Comparison of ENCODE assay signal across 1 cellular context in genomic region chr21:33491373-33492102, GRCh38.
A peak's percentile ranks its signal among the peaks of the same experiment; 100 is the strongest.
TF ChIP-seq lines count a peak whose summit lies in the region.

TSS of gene DNAJC28 (minus strand) at chr21:33491716. CDS start at chr21:33489393, 2,323 bp downstream.

TF ChIP-seq in HEK293, 187 proteins besides CTCF, POLR2A, EP300 and RAD21 (continued from another document and continues in another):
- no peak for TF ChIP-seq ZFP37 (tag by site-specific recombination; IDR thresholded peaks at IDR 0.05)
- no peak for TF ChIP-seq ZNF404 (tag by site-specific recombination; IDR thresholded peaks at IDR 0.05)
- TF ChIP-seq ZNF112 (tag by site-specific recombination; IDR thresholded peaks at IDR 0.05) = no peak
- TF ChIP-seq ZNF2 (tag by site-specific recombination; IDR thresholded peaks at IDR 0.05) = no peak; the same call in 1 of the 2 replicates
- no peak for TF ChIP-seq ZNF280C (tag by site-specific recombination; IDR thresholded peaks at IDR 0.05)
- TF ChIP-seq EGR2 (tag by site-specific recombination; IDR thresholded peaks at IDR 0.05; ENCODE audit: low read depth) = peak; percentile 96
- TF ChIP-seq ZNF266 (tag by site-specific recombination; IDR thresholded peaks at IDR 0.05; ENCODE audit: low read depth) = no peak
- no peak for TF ChIP-seq ZNF155 (tag by site-specific recombination; IDR thresholded peaks at IDR 0.05)
- no peak for TF ChIP-seq ZFP3 (tag by site-specific recombination; IDR thresholded peaks at IDR 0.05; ENCODE audit: low read depth)
- no peak for TF ChIP-seq ZNF704 (tag by site-specific recombination; IDR thresholded peaks at IDR 0.05)
- TF ChIP-seq GLI2 (tag by site-specific recombination; IDR thresholded peaks at IDR 0.05; ENCODE audit: borderline replicate concordance, low read depth) = no peak
- TF ChIP-seq ZNF670 (tag by site-specific recombination; IDR thresholded peaks at IDR 0.05; ENCODE audit: low read depth) = no peak
- no peak for TF ChIP-seq ZNF501 (tag by site-specific recombination; IDR thresholded peaks at IDR 0.05)
- no peak for TF ChIP-seq SCRT1 (tag by site-specific recombination; IDR thresholded peaks at IDR 0.05; ENCODE audit: borderline replicate concordance)
- TF ChIP-seq ATF2 (tag by site-specific recombination; IDR thresholded peaks at IDR 0.05; ENCODE audit: low read depth) = no peak
- TF ChIP-seq SP7 (tag by site-specific recombination; IDR thresholded peaks at IDR 0.05) = peak; percentile 94
- TF ChIP-seq YY1 (tag by site-specific recombination; IDR thresholded peaks at IDR 0.05) = no peak
- no peak for TF ChIP-seq ZNF488 (tag by site-specific recombination; IDR thresholded peaks at IDR 0.05)
- TF ChIP-seq ZBTB1 (tag by site-specific recombination; IDR thresholded peaks at IDR 0.05) = no peak
- peak; percentile 97 for TF ChIP-seq ZBTB20 (tag by site-specific recombination; IDR thresholded peaks at IDR 0.05)
- peak; percentile 43 for TF ChIP-seq ZNF24 (tag by site-specific recombination; IDR thresholded peaks at IDR 0.05)
- TF ChIP-seq ZNF571 (tag by site-specific recombination; IDR thresholded peaks at IDR 0.05) = no peak
- TF ChIP-seq ZNF214 (tag by site-specific recombination; IDR thresholded peaks at IDR 0.05; ENCODE audit: borderline replicate concordance) = no peak
- TF ChIP-seq SP3 (tag by site-specific recombination; IDR thresholded peaks at IDR 0.05) = peak; percentile 100
- TF ChIP-seq HOXD13 (CRISPR knock-in tag; IDR thresholded peaks at IDR 0.05; ENCODE audit: borderline replicate concordance) = no peak
- no peak for TF ChIP-seq ZNF549 (tag by site-specific recombination; IDR thresholded peaks at IDR 0.05)
- peak; percentile 93 for TF ChIP-seq ZBTB17 (tag by site-specific recombination; IDR thresholded peaks at IDR 0.05)
- no peak for TF ChIP-seq ZNF114 (tag by site-specific recombination; IDR thresholded peaks at IDR 0.05)
- TF ChIP-seq ZNF626 (tag by site-specific recombination; IDR thresholded peaks at IDR 0.05) = no peak
- TF ChIP-seq ZNF146 (tag by site-specific recombination; IDR thresholded peaks at IDR 0.05) = no peak
- no peak for TF ChIP-seq ZNF791 (tag by site-specific recombination; IDR thresholded peaks at IDR 0.05)
- TF ChIP-seq SCRT2 (tag by site-specific recombination; IDR thresholded peaks at IDR 0.05) = no peak
- TF ChIP-seq ZNF645 (tag by site-specific recombination; IDR thresholded peaks at IDR 0.05) = no peak
- no peak for TF ChIP-seq ZNF658 (tag by site-specific recombination; IDR thresholded peaks at IDR 0.05)
- no peak for TF ChIP-seq ZNF776 (tag by site-specific recombination; IDR thresholded peaks at IDR 0.05; ENCODE audit: borderline replicate concordance)
- no peak for TF ChIP-seq ZNF548 (tag by site-specific recombination; IDR thresholded peaks at IDR 0.05)
- TF ChIP-seq REPIN1 (tag by site-specific recombination; IDR thresholded peaks at IDR 0.05; ENCODE audit: low read depth) = 0 out of 2 replicates have a peak, but pooled peaks have one; percentile 11
- no peak for TF ChIP-seq ZNF654 (tag by site-specific recombination; IDR thresholded peaks at IDR 0.05; ENCODE audit: low read depth)
- no peak for TF ChIP-seq ZNF37A (tag by site-specific recombination; IDR thresholded peaks at IDR 0.05)
- 0 out of 2 replicates have a peak, but pooled peaks have one; percentile 32 for TF ChIP-seq PRDM1 (tag by site-specific recombination; IDR thresholded peaks at IDR 0.05)
- TF ChIP-seq ZNF624 (tag by site-specific recombination; IDR thresholded peaks at IDR 0.05) = peak; percentile 42; the same call in 1 of the 2 replicates
- TF ChIP-seq ZNF518A (tag by site-specific recombination; conservative IDR thresholded peaks at IDR 0.05; ENCODE audit: low read depth) = 0 out of 2 replicates have a peak, but pooled peaks have one; percentile 43
- no peak for TF ChIP-seq PRDM2 (tag by site-specific recombination; IDR thresholded peaks at IDR 0.05; ENCODE audit: borderline replicate concordance)
- TF ChIP-seq ZNF585B (tag by site-specific recombination; IDR thresholded peaks at IDR 0.05) = no peak
- TF ChIP-seq ZNF292 (tag by site-specific recombination; IDR thresholded peaks at IDR 0.05; ENCODE audit: borderline replicate concordance, low read depth) = no peak
- no peak for TF ChIP-seq PBX3 (CRISPR knock-in tag; IDR thresholded peaks at IDR 0.05)
- peak; percentile 100 for TF ChIP-seq ZBTB48 (tag by site-specific recombination; IDR thresholded peaks at IDR 0.05)
- peak; percentile 95 for TF ChIP-seq ZXDB (tag by site-specific recombination; IDR thresholded peaks at IDR 0.05)
- no peak for TF ChIP-seq ZNF777 (tag by site-specific recombination; IDR thresholded peaks at IDR 0.05; ENCODE audit: borderline replicate concordance)
